In the genomic region with DNA sequence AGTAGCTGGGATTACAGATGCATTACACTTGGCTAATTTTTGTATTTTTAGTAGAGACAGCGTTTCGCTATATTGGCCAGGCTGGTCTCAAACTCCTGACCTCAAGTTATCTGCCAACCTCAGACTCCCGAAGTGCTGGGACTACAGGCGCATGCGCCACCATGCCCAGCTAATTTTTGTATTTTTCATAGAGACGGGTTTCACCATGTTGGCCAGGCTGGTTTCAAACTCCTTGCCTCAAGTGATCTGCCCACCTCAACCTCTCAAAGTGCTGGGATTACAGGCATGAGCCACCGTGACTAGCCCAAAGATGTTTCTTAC, we compare ENCODE assay signal across 8 cellular contexts. TPM values are rescaled to one million over a fixed set of nuclear protein-coding genes. Genes with fewer than 3 reads are reported as not detected.
DNase-seq lines count a peak whose midpoint lies in the region; ATAC-seq, FAIRE-seq and TF ChIP-seq lines count a peak whose summit lies in the region.
"Not testable (repeated sequence)": the region's sequence is repeated elsewhere in the genome, so short reads cannot be mapped to it uniquely, and the experiment has no call there.

No MANE protein-coding gene starts in this region.

- H3K27me3 Mint-ChIP-seq in Caco-2 (ENCODE audit: insufficient read depth, unreplicated experiment); activated CD8-positive, alpha-beta T cell treated with anti-CD3 and anti-CD28 coated beads for 36 hours; astrocyte (ENCODE audit: low read depth, unreplicated experiment): not testable (repeated sequence)

- peaks cover 25% of the 10 kb centered on the region for H3K79me2 ChIP-seq in PC-9 (ENCODE audit: low read depth)
- not testable (repeated sequence) for H3K79me2 ChIP-seq in astrocyte (ENCODE audit: insufficient read depth, low read length); fibroblast of lung (ENCODE audit: control insufficient read depth, insufficient read depth, low read length); mesendoderm (ENCODE audit: control insufficient read depth, insufficient read depth, low read length)

- CTCF ChIA-PET in Caco-2 (lab: Charles Lee) = interaction anchor here (0.6 to 2.1 kb wide), 7 partner anchors 15 to 146 kb away, joined by 3 to 21 read pairs (median 4); a partner anchor contains a TSS
- CTCF ChIA-PET in PC-9 (lab: Charles Lee) = interaction anchor here (0.6 to 1.4 kb wide), 4 partner anchors 25 to 151 kb away, joined by 3 to 9 read pairs (median 6); no protein-coding TSS in a partner anchor
- CTCF ChIA-PET in activated CD8-positive, alpha-beta T cell treated with anti-CD3 and anti-CD28 coated beads for 36 hours (lab: Charles Lee) = interaction anchor here (1.0 to 1.9 kb wide), 3 partner anchors 21 to 91 kb away, joined by 4 to 5 read pairs (median 4); no protein-coding TSS in a partner anchor

- not testable (repeated sequence) for H2AFZ ChIP-seq in PC-9; astrocyte (ENCODE audit: low read depth, low read length); fibroblast of lung (ENCODE audit: low read length)

- not testable (repeated sequence) for TF ChIP-seq POLR2A in tibial nerve (IDR thresholded peaks at IDR 0.05)

- not testable (repeated sequence) for H2AK5ac ChIP-seq in mesendoderm (ENCODE audit: low read length)

- not testable (repeated sequence) for DNase-seq in Caco-2; PC-9; activated CD8-positive, alpha-beta T cell treated with anti-CD3 and anti-CD28 coated beads for 36 hours; astrocyte (ENCODE audit: low read depth); fibroblast of lung (ENCODE audit: low read depth in 2 of 2); mesendoderm; tibial nerve (ENCODE audit: low spot score in 2 of 2)

- H3K18ac ChIP-seq in mesendoderm (ENCODE audit: low read length) = not testable (repeated sequence)

- FAIRE-seq in astrocyte (lab: Jason Lieb, UNC) = not testable (repeated sequence)

- peak overlapping the region; percentile 46 for H3K56ac ChIP-seq in mesendoderm (ENCODE audit: low read length)

- H3K79me1 ChIP-seq in mesendoderm (ENCODE audit: low read length) = not testable (repeated sequence)

- H3K27ac Mint-ChIP-seq in Caco-2 (ENCODE audit: unreplicated experiment) (peak overlapping the region; percentile 97), astrocyte (ENCODE audit: unreplicated experiment) (peak overlapping the region; percentile 82)
- peak overlapping the region; percentile 68 for H3K27ac Mint-ChIP-seq in activated CD8-positive, alpha-beta T cell treated with anti-CD3 and anti-CD28 coated beads for 36 hours

- H3K36me3 ChIP-seq in Caco-2 (ENCODE audit: control insufficient read depth, insufficient read depth, low read length); PC-9 (ENCODE audit: low read depth); astrocyte (ENCODE audit: insufficient read depth, low read length); fibroblast of lung (ENCODE audit: control insufficient read depth, insufficient read depth, low read length); mesendoderm (ENCODE audit: control insufficient read depth, insufficient read depth, low read length); rectal smooth muscle tissue (ENCODE audit: control insufficient read depth, insufficient read depth, low read length); tibial nerve: not testable (repeated sequence)

- not testable (repeated sequence) for H4K8ac ChIP-seq in mesendoderm (ENCODE audit: low read depth, low read length)

- peaks cover 82% of the 10 kb centered on the region for H3F3A ChIP-seq in PC-9 (ENCODE audit: insufficient read depth, low read depth)

- not testable (repeated sequence) for H3K9me3 ChIP-seq in Caco-2; PC-9 (ENCODE audit: insufficient read depth, low read depth); astrocyte (ENCODE audit: insufficient read depth, low read depth, low read length); fibroblast of lung (ENCODE audit: control insufficient read depth, insufficient read depth, low read depth, low read length); tibial nerve

- POLR2A ChIA-PET in Caco-2 (lab: Charles Lee) (interaction anchor here (1.0 kb wide), 1 partner anchor 10 kb away, joined by 3 read pairs; no protein-coding TSS in a partner anchor), PC-9 (lab: Charles Lee; ENCODE audit: unreplicated experiment) (interaction anchor here (0.6 to 1.1 kb wide), 7 partner anchors 9 to 98 kb away, joined by 3 to 39 read pairs (median 4); a partner anchor contains a TSS)
- POLR2A ChIA-PET in activated CD8-positive, alpha-beta T cell treated with anti-CD3 and anti-CD28 coated beads for 36 hours (lab: Charles Lee) = interaction anchor here (0.8 to 8.6 kb wide), 6 partner anchors 11 to 98 kb away, joined by 3 to 64 read pairs (median 3); a partner anchor contains a TSS

- H2BK120ac ChIP-seq in mesendoderm (ENCODE audit: low read depth, low read length) = not testable (repeated sequence)

- not testable (repeated sequence) for ATAC-seq in activated CD8-positive, alpha-beta T cell treated with anti-CD3 and anti-CD28 coated beads for 36 hours

- not testable (repeated sequence) for H3K9me2 ChIP-seq in PC-9 (ENCODE audit: insufficient read depth)

- not testable (repeated sequence) for H3K4me3 ChIP-seq in Caco-2 (ENCODE audit: low read depth, low read length); PC-9; astrocyte (ENCODE audit: insufficient read depth, low read depth, low read length); fibroblast of lung (replicated peaks in 1 of 4; ENCODE audit: control extremely low read depth in 1 of 4, insufficient read depth in 1 of 4, low read depth in 3 of 4, low read length in 4 of 4); mesendoderm (ENCODE audit: low read length); rectal smooth muscle tissue (ENCODE audit: low read length); tibial nerve

- TF ChIP-seq EP300 in tibial nerve (IDR thresholded peaks at IDR 0.05) = not testable (repeated sequence)

- BruUV-seq in Caco-2 (replicated peaks; lab: Mats Ljungman, UMichigan) = not testable (repeated sequence)
- BruUV-seq in PC-9 (replicated peaks; lab: Mats Ljungman, UMichigan) = TSS peak; percentile 84

- H3K4me1 Mint-ChIP-seq in Caco-2 (ENCODE audit: low read depth, unreplicated experiment) (peaks cover 55% of the 10 kb centered on the region), astrocyte (ENCODE audit: low read depth, unreplicated experiment) (peaks cover 39% of the 10 kb centered on the region)
- peaks cover 40% of the 10 kb centered on the region for H3K4me1 Mint-ChIP-seq in activated CD8-positive, alpha-beta T cell treated with anti-CD3 and anti-CD28 coated beads for 36 hours (ENCODE audit: low read depth)

- intact Hi-C loops in Caco-2 (cut with micrococcal nuclease; ENCODE audit: unreplicated experiment) = loop anchor here (1.0 kb wide), 2 partner anchors 8 to 100 kb away; no protein-coding TSS in a partner anchor
- intact Hi-C loops in PC-9 (cut with micrococcal nuclease; ENCODE audit: unreplicated experiment) = loop anchor here (1.0 kb wide), 3 partner anchors 10 to 67 kb away; no protein-coding TSS in a partner anchor
- intact Hi-C loops in activated CD8-positive, alpha-beta T cell treated with anti-CD3 and anti-CD28 coated beads for 36 hours (cut with micrococcal nuclease) = not testable (repeated sequence)

- H2BK5ac ChIP-seq in mesendoderm (ENCODE audit: low read length) = not testable (repeated sequence)

- H3K4me3 Mint-ChIP-seq in Caco-2 (ENCODE audit: unreplicated experiment) = peak overlapping the region; percentile 68
- not testable (repeated sequence) for H3K4me3 Mint-ChIP-seq in activated CD8-positive, alpha-beta T cell treated with anti-CD3 and anti-CD28 coated beads for 36 hours; astrocyte (ENCODE audit: unreplicated experiment)

- TF ChIP-seq CTCF in Caco-2 (IDR thresholded peaks at IDR 0.05; ENCODE audit: insufficient read depth in 1 of 2, low read depth in 1 of 2, low read length in 1 of 2, severe bottlenecking in 1 of 2, unreplicated experiment in 1 of 2); PC-9 (conservative IDR thresholded peaks at IDR 0.05); activated CD8-positive, alpha-beta T cell treated with anti-CD3 and anti-CD28 coated beads for 36 hours (IDR thresholded peaks at IDR 0.05); astrocyte (IDR thresholded peaks at IDR 0.05; ENCODE audit: insufficient read depth, low read depth, low read length); fibroblast of lung (conservative IDR thresholded peaks at IDR 0.05 in 1 of 2, IDR thresholded peaks at IDR 0.05 in 1 of 2; ENCODE audit: low read depth in 1 of 2, low read length in 2 of 2); tibial nerve (IDR thresholded peaks at IDR 0.05): not testable (repeated sequence)

- H3K27ac ChIP-seq in PC-9 = peak overlapping the region; percentile 98
- peak overlapping the region; percentile 77 for H3K27ac ChIP-seq in astrocyte (ENCODE audit: low read depth, low read length)
- peak overlapping the region; percentile 83 for H3K27ac ChIP-seq in fibroblast of lung (ENCODE audit: insufficient read depth, low read length)
- not testable (repeated sequence) for H3K27ac ChIP-seq in mesendoderm (ENCODE audit: low read depth, low read length)
- peak overlapping the region; percentile 96 for H3K27ac ChIP-seq in rectal smooth muscle tissue (ENCODE audit: low read depth, low read length)
- peak overlapping the region in 3 of 4 donors; percentile 50 to 72 (median 59) for H3K27ac ChIP-seq in tibial nerve

- H3K4ac ChIP-seq in mesendoderm (ENCODE audit: low read depth, low read length) = not testable (repeated sequence)

- H3K36me3 Mint-ChIP-seq in Caco-2 (ENCODE audit: insufficient read depth, unreplicated experiment) = peaks cover 46% of the 10 kb centered on the region
- not testable (repeated sequence) for H3K36me3 Mint-ChIP-seq in activated CD8-positive, alpha-beta T cell treated with anti-CD3 and anti-CD28 coated beads for 36 hours (ENCODE audit: low read depth); astrocyte (ENCODE audit: low read depth, unreplicated experiment)

- not testable (repeated sequence) for H4K5ac ChIP-seq in mesendoderm (ENCODE audit: low read length)

- no CpG with 5 or more reads among the region's 7 CpGs for WGBS in mesendoderm (ENCODE audit: extremely low coverage, insufficient coverage, low lambda C conversion rate)
- WGBS in tibial nerve, 2 donors = 97% methylated on average over 7 of the region's 7 CpGs

- peak overlapping the region; percentile 57 for H3K4me2 ChIP-seq in PC-9
- H3K4me2 ChIP-seq in astrocyte (ENCODE audit: low read length) = peak overlapping the region; percentile 30
- H3K4me2 ChIP-seq in fibroblast of lung (ENCODE audit: extremely low read depth, insufficient read depth, low read length); mesendoderm (ENCODE audit: low read length): not testable (repeated sequence)

- H3K27me3 ChIP-seq in Caco-2 (replicated peaks; ENCODE audit: control insufficient read depth, insufficient read depth, low read length); PC-9 (ENCODE audit: insufficient read depth, low read depth); astrocyte (ENCODE audit: insufficient read depth, low read length); fibroblast of lung (ENCODE audit: control insufficient read depth, insufficient read depth, low read length); mesendoderm (ENCODE audit: insufficient read depth, low read length, poor library complexity); rectal smooth muscle tissue (ENCODE audit: control insufficient read depth, insufficient read depth, low read length); tibial nerve: not testable (repeated sequence)

- not testable (repeated sequence) for H3K9me3 Mint-ChIP-seq in Caco-2 (ENCODE audit: unreplicated experiment); activated CD8-positive, alpha-beta T cell treated with anti-CD3 and anti-CD28 coated beads for 36 hours; astrocyte (ENCODE audit: unreplicated experiment)

- H4K20me1 ChIP-seq in PC-9 (ENCODE audit: insufficient read depth); astrocyte (ENCODE audit: insufficient read depth, low read length); fibroblast of lung (ENCODE audit: control insufficient read depth, extremely low read depth, insufficient read depth, low read length): not testable (repeated sequence)

- H3K4me1 ChIP-seq in Caco-2 (peaks cover 82% of the 10 kb centered on the region), PC-9 (replicated peaks; ENCODE audit: insufficient read depth) (peaks cover 91% of the 10 kb centered on the region), astrocyte (ENCODE audit: insufficient read depth, low read length) (peaks cover 17% of the 10 kb centered on the region), fibroblast of lung (ENCODE audit: control insufficient read depth, extremely low read depth, insufficient read depth, low read length) (peaks cover 12% of the 10 kb centered on the region), rectal smooth muscle tissue (ENCODE audit: control insufficient read depth, insufficient read depth, low read length) (peaks cover 15% of the 10 kb centered on the region), tibial nerve (peaks cover 0 to 45% (median 22%) of the 10 kb centered on the region in 4 donors)
- not testable (repeated sequence) for H3K4me1 ChIP-seq in mesendoderm (ENCODE audit: control insufficient read depth, low read depth, low read length)

- not testable (repeated sequence) for H2BK15ac ChIP-seq in mesendoderm (replicated peaks; ENCODE audit: low read depth)

- H3K9ac ChIP-seq in astrocyte (ENCODE audit: low read length) = peak overlapping the region; percentile 49
- H3K9ac ChIP-seq in fibroblast of lung (ENCODE audit: insufficient read depth, low read length) = peak overlapping the region; percentile 48
- H3K9ac ChIP-seq in mesendoderm (ENCODE audit: low read length); rectal smooth muscle tissue (ENCODE audit: low read length): not testable (repeated sequence)

- H3K23ac ChIP-seq in mesendoderm (ENCODE audit: low read length) = not testable (repeated sequence)

RNA-seq across cellular contexts. Expression of a gene that starts 39.9 kb away (rescaled TPM):
- 22.5 and 23.6 TPM in 2 replicates for total RNA-seq in Caco-2 (2022)
- total RNA-seq in PC-9 (2021) = 11.8 and 13.5 TPM in 2 replicates
- 10 to 100 TPM in 1 of 2 experiments, 1 to 10 TPM in 1; 7.9 to 11.1 TPM for total RNA-seq in activated CD8-positive, alpha-beta T cell treated with anti-CD3 and anti-CD28 coated beads for 36 hours
- total RNA-seq in astrocyte = 9.0 and 9.2 TPM in 2 replicates
- 4.6 and 5.6 TPM in 2 replicates for total RNA-seq in fibroblast of lung
- polyA plus RNA-seq in fibroblast of lung = 3.6 TPM in 2 replicates
- polyA plus RNA-seq in fibroblast of lung (2012) = 2.5 and 3.0 TPM in 2 replicates
- polyA minus RNA-seq in fibroblast of lung (ENCODE audit: low replicate concordance) = 0.75 TPM in 1 of 2 replicates, not detected in the other
- 14.9 TPM for polyA plus RNA-seq in mesendoderm (2013, experiment 1 of 2)
- polyA plus RNA-seq in mesendoderm (2013, experiment 2 of 2) = 15.1 TPM
- 10 to 100 TPM in 2 of 4 donors, 1 to 10 TPM in 2; 4.2 to 16.5 (median 8.4) TPM for total RNA-seq in tibial nerve

RNA-seq across cellular contexts. Expression of a gene that starts 40.1 kb away (rescaled TPM):
- total RNA-seq in Caco-2 (2022) (66.9 and 68.3 TPM in 2 replicates), PC-9 (2021) (31.4 and 41.8 TPM in 2 replicates), astrocyte (33.4 and 41.7 TPM in 2 replicates), fibroblast of lung (21.3 and 21.6 TPM in 2 replicates), tibial nerve (10 to 100 TPM; 33.6 to 48.3 (median 43.2) TPM)
- total RNA-seq in activated CD8-positive, alpha-beta T cell treated with anti-CD3 and anti-CD28 coated beads for 36 hours = 10 to 100 TPM; 39.9 to 44.2 TPM
- 14.8 and 16.0 TPM in 2 replicates for polyA plus RNA-seq in fibroblast of lung
- polyA plus RNA-seq in fibroblast of lung (2012) = 16.9 and 20.7 TPM in 2 replicates
- polyA minus RNA-seq in fibroblast of lung (ENCODE audit: low replicate concordance) = 0.67 and 1.0 TPM in 2 replicates
- polyA plus RNA-seq in mesendoderm (2013, experiment 1 of 2) = 13.3 TPM
- polyA plus RNA-seq in mesendoderm (2013, experiment 2 of 2) = 13.3 TPM
